In genomic region chr1:12453400-12454343, GRCh38 we compare ENCODE assay signal across 9 cellular contexts.
DNase-seq lines count a peak whose midpoint lies in the region; ATAC-seq and TF ChIP-seq lines count a peak whose summit lies in the region.
"Had no signal": no experiment of that assay in that cellular context is flagged by ENCODE, and none has a peak within 500 bp of the region (broad histone marks: within the 10 kb centered on the region; RNA-seq: fewer than 3 reads in every experiment).

No MANE protein-coding gene starts in this region.

- intact Hi-C loops in heart left ventricle (cut with DNase I) (loop anchor here in 1 of 10 donors (5.0 kb wide), 1 partner anchor 164 kb away; the partner anchor contains the start of gene DHRS3), prostate gland (cut with DNase I) (loop anchor here (5.0 kb wide), 1 partner anchor 144 kb away; no protein-coding TSS in a partner anchor), OCI-LY7 (cut with micrococcal nuclease; ENCODE audit: unreplicated experiment) (no loop called here)

- no peaks in the 10 kb centered on the region for H3K9me3 ChIP-seq in heart left ventricle
- H3K9me3 ChIP-seq in prostate gland = no peaks in the 10 kb centered on the region
- no peaks in the 10 kb centered on the region for H3K9me3 ChIP-seq in OCI-LY7 (ENCODE audit: low read length)

- H3K4me3 Mint-ChIP-seq in activated CD4-positive, alpha-beta T cell treated with anti-CD3 and anti-CD28 coated beads, Interleukin-2, amount 10 ng/mL, durations not matched to agents 7 days and 5 days = no peak overlapping the region

- H3K4me1 ChIP-seq in heart left ventricle = peaks cover 22 to 100% (median 85%) of the 10 kb centered on the region in 12 donors
- H3K4me1 ChIP-seq in prostate gland (replicated peaks) = peaks cover 42% of the 10 kb centered on the region
- H3K4me1 ChIP-seq in OCI-LY7 (ENCODE audit: insufficient read depth, low read length, poor library complexity, severe bottlenecking) = no peaks in the 10 kb centered on the region

- TF ChIP-seq CTCF in heart left ventricle (IDR thresholded peaks at IDR 0.05) (no peak), prostate gland (IDR thresholded peaks at IDR 0.05) (no peak), OCI-LY7 (conservative IDR thresholded peaks at IDR 0.05; ENCODE audit: low read length) (no peak)

- peaks cover 4% of the 10 kb centered on the region for H3K9me3 Mint-ChIP-seq in activated CD4-positive, alpha-beta T cell treated with anti-CD3 and anti-CD28 coated beads, Interleukin-2, amount 10 ng/mL, durations not matched to agents 7 days and 5 days

- H3K27me3 ChIP-seq in heart left ventricle (no peaks in the 10 kb centered on the region), prostate gland (replicated peaks; ENCODE audit: insufficient read depth) (no peaks in the 10 kb centered on the region)

- no peak overlapping the region for H3K4me3 ChIP-seq in heart left ventricle
- no peak overlapping the region for H3K4me3 ChIP-seq in prostate gland
- H3K4me3 ChIP-seq in OCI-LY7 (ENCODE audit: low read depth, low read length, poor library complexity, severe bottlenecking) = no peak overlapping the region

- CTCF ChIA-PET in activated CD4-positive, alpha-beta T cell treated with anti-CD3 and anti-CD28 coated beads, Interleukin-2, amount 10 ng/mL, durations not matched to agents 7 days and 5 days (lab: Charles Lee) = interaction anchor here (0.6 to 1.7 kb wide), 3 partner anchors 10 to 24 kb away, joined by 3 to 5 read pairs (median 4); no protein-coding TSS in a partner anchor
- CTCF ChIA-PET in OCI-LY7 (lab: Charles Lee; ENCODE audit: unreplicated experiment) = no interaction called here

- peak in 1 of 2 donors; percentile 24 for TF ChIP-seq POLR2A in heart left ventricle (IDR thresholded peaks at IDR 0.05)
- TF ChIP-seq POLR2A in prostate gland (IDR thresholded peaks at IDR 0.05) = no peak

- POLR2A ChIA-PET in activated CD4-positive, alpha-beta T cell treated with anti-CD3 and anti-CD28 coated beads, Interleukin-2, amount 10 ng/mL, durations not matched to agents 7 days and 5 days (lab: Charles Lee) = no interaction called here
- POLR2A ChIA-PET in OCI-LY7 (lab: Charles Lee) = no interaction called here

- peaks cover 69% of the 10 kb centered on the region for H3K36me3 Mint-ChIP-seq in activated CD4-positive, alpha-beta T cell treated with anti-CD3 and anti-CD28 coated beads, Interleukin-2, amount 10 ng/mL, durations not matched to agents 7 days and 5 days (ENCODE audit: low read depth)

- no peak overlapping the region for H2AFZ ChIP-seq in OCI-LY7 (ENCODE audit: low read length)

- H3K27me3 Mint-ChIP-seq in activated CD4-positive, alpha-beta T cell treated with anti-CD3 and anti-CD28 coated beads, Interleukin-2, amount 10 ng/mL, durations not matched to agents 7 days and 5 days = peaks cover 2% of the 10 kb centered on the region

- peak; percentile 64 for DNase-seq in ELF-1 (ENCODE audit: low read depth, low spot score)
- DNase-seq in activated CD4-positive, alpha-beta T cell treated with anti-CD3 and anti-CD28 coated beads, Interleukin-2, amount 10 ng/mL, durations not matched to agents 7 days and 5 days = no peak
- DNase-seq in heart left ventricle = peak in 2 of 5 donors; percentile 48 to 58
- DNase-seq in prostate gland (ENCODE audit: low spot score) = no peak
- no peak for DNase-seq in globus pallidus (ENCODE audit: low spot score)
- no peak for DNase-seq in SHP77 (lab: John Stamatoyannopoulos, UW)
- no peak for DNase-seq in OCI-LY7 (ENCODE audit: low spot score)
- DNase-seq: activated effector memory CD4-positive, alpha-beta T cell treated with anti-CD3 and anti-CD28 coated beads, Interleukin-2, amount 50 U/mL, for 16 hours had no signal

- peak; percentile 38 to 74 (median 60) for ATAC-seq in heart left ventricle
- no peak for ATAC-seq in HG02610 (IDR thresholded peaks at IDR 0.05; ENCODE audit: unreplicated experiment)

- peak overlapping the region; percentile 51 for H3K27ac Mint-ChIP-seq in activated CD4-positive, alpha-beta T cell treated with anti-CD3 and anti-CD28 coated beads, Interleukin-2, amount 10 ng/mL, durations not matched to agents 7 days and 5 days

- peaks cover 0 to 35% (median 15%) of the 10 kb centered on the region in 9 donors for H3K36me3 ChIP-seq in heart left ventricle
- no peaks in the 10 kb centered on the region for H3K36me3 ChIP-seq in prostate gland
- H3K36me3 ChIP-seq in OCI-LY7 (ENCODE audit: insufficient read depth, low read length) = 0 out of 2 replicates have a peak, but pooled peaks cover 2% of the 10 kb centered on the region

- no peaks in the 10 kb centered on the region for H3K79me2 ChIP-seq in OCI-LY7 (ENCODE audit: insufficient read depth, low read depth, low read length)

- BruUV-seq in OCI-LY7 (replicated peaks; lab: Mats Ljungman, UMichigan) = no TSS peak

- WGBS in heart left ventricle, 4 donors = 25 to 35% (median 31%) methylated on average over 13 of the region's 13 CpGs
- WGBS in prostate gland = 38% methylated on average over 13 of the region's 13 CpGs

- no peaks in the 10 kb centered on the region for H3K9me2 ChIP-seq in OCI-LY7 (ENCODE audit: insufficient read depth, low read length)

- H3K4me2 ChIP-seq in OCI-LY7 (ENCODE audit: low read length) = no peak overlapping the region

- no peaks in the 10 kb centered on the region for H4K20me1 ChIP-seq in OCI-LY7 (ENCODE audit: insufficient read depth, low read length)

- H3K4me1 Mint-ChIP-seq in activated CD4-positive, alpha-beta T cell treated with anti-CD3 and anti-CD28 coated beads, Interleukin-2, amount 10 ng/mL, durations not matched to agents 7 days and 5 days = peaks cover 86% of the 10 kb centered on the region

- H3K27ac ChIP-seq in heart left ventricle (peak overlapping the region; percentile 38 to 82 (median 71)), prostate gland (peak overlapping the region; percentile 78 to 81), OCI-LY7 (ENCODE audit: low read depth, low read length, poor library complexity, severe bottlenecking) (no peak overlapping the region)
